1 cellular context compared by ENCODE assay signal in genomic region chr5:125295405-125295872, GRCh38.
TF ChIP-seq lines count a peak whose summit lies in the region.

No MANE protein-coding gene starts in this region.

TF ChIP-seq in IMR-90, 13 proteins besides CTCF, POLR2A, EP300 and RAD21:
- TF ChIP-seq MXI1 (IDR thresholded peaks at IDR 0.05; ENCODE audit: borderline replicate concordance, low read depth, low read length) (no peak), RFX5 (IDR thresholded peaks at IDR 0.05; ENCODE audit: low read depth, low read length) (no peak), BHLHE40 (IDR thresholded peaks at IDR 0.05; ENCODE audit: low read depth, low read length) (no peak), SMC3 (IDR thresholded peaks at IDR 0.05; ENCODE audit: low read depth, low read length) (no peak), MAFK (IDR thresholded peaks at IDR 0.05; ENCODE audit: low read depth, low read length) (peak; percentile 86)
